Comparison of ENCODE assay signal across 8 cellular contexts in genomic region chr7:98281757-98282652, GRCh38. TPM values are rescaled to one million over a fixed set of nuclear protein-coding genes. Genes with fewer than 3 reads are reported as not detected.
DNase-seq lines count a peak whose midpoint lies in the region; ATAC-seq and TF ChIP-seq lines count a peak whose summit lies in the region.

No MANE protein-coding gene starts in this region.

- ATAC-seq in GM21529 (IDR thresholded peaks at IDR 0.05; ENCODE audit: unreplicated experiment) = peak; percentile 27
- peak; percentile 26 for ATAC-seq in activated naive CD8-positive, alpha-beta T cell treated with anti-CD3 and anti-CD28 coated beads, Interleukin-2, amount 50 U/mL, for 24 hours

- H3K9me2 ChIP-seq in Karpas-422 (replicated peaks; ENCODE audit: insufficient read depth, low read length) = no peaks in the 10 kb centered on the region

- H3K27ac Mint-ChIP-seq in activated naive CD8-positive, alpha-beta T cell treated with anti-CD3 and anti-CD28 coated beads, Interleukin-2, amount 50 U/mL, for 24 hours = peak overlapping the region; percentile 70

- peak overlapping the region; percentile 77 for H3K9ac ChIP-seq in Karpas-422 (ENCODE audit: low read length)
- H3K9ac ChIP-seq in iPS-20b (ENCODE audit: low read depth, low read length) = peak overlapping the region; percentile 77

- H3K9me3 ChIP-seq in Karpas-422 (ENCODE audit: low read length) (no peaks in the 10 kb centered on the region), iPS-20b (ENCODE audit: insufficient read depth, low read depth, low read length) (no peaks in the 10 kb centered on the region)

- H3K27ac ChIP-seq in Karpas-422 (ENCODE audit: low read length) (no peak overlapping the region), iPS-20b (ENCODE audit: low read length) (no peak overlapping the region)

- H3K36me3 ChIP-seq in Karpas-422 (ENCODE audit: insufficient read depth, low read length) (no peaks in the 10 kb centered on the region), iPS-20b (ENCODE audit: insufficient read depth, low read depth, low read length) (peaks cover 10% of the 10 kb centered on the region; the same call in 1 of the 2 replicates)

- H4K20me1 ChIP-seq in Karpas-422 (ENCODE audit: insufficient read depth, low read depth, low read length) = peaks cover 9% of the 10 kb centered on the region

- no peaks in the 10 kb centered on the region for H3K9me3 Mint-ChIP-seq in activated naive CD8-positive, alpha-beta T cell treated with anti-CD3 and anti-CD28 coated beads, Interleukin-2, amount 50 U/mL, for 24 hours

- H3K27me3 ChIP-seq in Karpas-422 (ENCODE audit: low read length) (no peaks in the 10 kb centered on the region), iPS-20b (ENCODE audit: insufficient read depth, low read length) (no peaks in the 10 kb centered on the region; the same call in 1 of the 2 replicates)

- H3K4me1 Mint-ChIP-seq in activated naive CD8-positive, alpha-beta T cell treated with anti-CD3 and anti-CD28 coated beads, Interleukin-2, amount 50 U/mL, for 24 hours = peaks cover 29% of the 10 kb centered on the region

- no peaks in the 10 kb centered on the region for H3K79me2 ChIP-seq in Karpas-422 (ENCODE audit: low read length)

- peaks cover 18% of the 10 kb centered on the region for H3K4me1 ChIP-seq in Karpas-422 (ENCODE audit: low read length)
- peaks cover 5% of the 10 kb centered on the region; the same call in 1 of the 2 replicates for H3K4me1 ChIP-seq in iPS-20b (ENCODE audit: insufficient read depth, low read length)

- H3K36me3 Mint-ChIP-seq in activated naive CD8-positive, alpha-beta T cell treated with anti-CD3 and anti-CD28 coated beads, Interleukin-2, amount 50 U/mL, for 24 hours (ENCODE audit: low read depth) = peaks cover 4% of the 10 kb centered on the region

- TF ChIP-seq CTCF in GM10266 (IDR thresholded peaks at IDR 0.05; ENCODE audit: control insufficient read depth, insufficient read depth, low read depth, missing control alignments) = no peak

- peak overlapping the region; percentile 48; the same call in 1 of the 2 replicates for H2AFZ ChIP-seq in Karpas-422 (ENCODE audit: low read length)

- H3K27me3 Mint-ChIP-seq in activated naive CD8-positive, alpha-beta T cell treated with anti-CD3 and anti-CD28 coated beads, Interleukin-2, amount 50 U/mL, for 24 hours = no peaks in the 10 kb centered on the region

- H3K4me2 ChIP-seq in Karpas-422 (ENCODE audit: low read depth, low read length, poor library complexity, severe bottlenecking) = peak overlapping the region; percentile 81

- H3K4me3 ChIP-seq in Karpas-422 (ENCODE audit: low read length) (peak overlapping the region; percentile 73), iPS-20b (ENCODE audit: low read length) (peak overlapping the region; percentile 76)

- DNase-seq in GM10266 (ENCODE audit: extremely low spot score) = peak; percentile 51
- peak; percentile 48 for DNase-seq in Karpas-422
- peak; percentile 47 for DNase-seq in activated naive CD8-positive, alpha-beta T cell treated with anti-CD3 and anti-CD28 coated beads, Interleukin-2, amount 50 U/mL, for 24 hours
- peak; percentile 24 for DNase-seq in stimulated activated CD4-positive, alpha-beta T cell treated with anti-CD3 and anti-CD28 coated beads, Interleukin-1b, Interleukin-23, amount 100 ng/mL, for 48 hours
- DNase-seq in cortex of kidney (lab: John Stamatoyannopoulos, UW) = no peak
- no peak for DNase-seq in NCI-H2029 treated with DMSO at 0.1 percent for 48 hours (lab: John Stamatoyannopoulos, UW)

- H3K4me3 Mint-ChIP-seq in activated naive CD8-positive, alpha-beta T cell treated with anti-CD3 and anti-CD28 coated beads, Interleukin-2, amount 50 U/mL, for 24 hours = peak overlapping the region; percentile 78

RNA-seq across cellular contexts. Expression of gene BRI3, which starts 0.5 kb away (rescaled TPM):
- 26.6 and 34.7 TPM in 2 replicates for total RNA-seq in Karpas-422 (2014; rRNA removed; shearing (Covaris generic); ENCODE audit: low replicate concordance)

RNA-seq across cellular contexts. Expression of gene TECPR1, which starts 30.0 kb away (rescaled TPM):
- 28.4 and 30.7 TPM in 2 replicates for total RNA-seq in Karpas-422 (2014; rRNA removed; shearing (Covaris generic); ENCODE audit: low replicate concordance)

Comparison
In these comparisons a context has a peak if more than half of its experiments do, and no peak if none do; other contexts are left out.
1. DNase-seq: peak in GM10266 (single experiment), Karpas-422 (single experiment), activated naive CD8-positive, alpha-beta T cell treated with anti-CD3 and anti-CD28 coated beads, Interleukin-2, amount 50 U/mL, for 24 hours (single experiment) and stimulated activated CD4-positive, alpha-beta T cell treated with anti-CD3 and anti-CD28 coated beads, Interleukin-1b, Interleukin-23, amount 100 ng/mL, for 48 hours (single experiment); none in cortex of kidney (single experiment) and NCI-H2029 treated with DMSO at 0.1 percent for 48 hours (single experiment).